8 cellular contexts compared by ENCODE assay signal in genomic region chr3:159828542-159828943, GRCh38. TPM values are rescaled to one million over a fixed set of nuclear protein-coding genes. Genes with fewer than 3 reads are reported as not detected.
DNase-seq lines count a peak whose midpoint lies in the region; ATAC-seq, FAIRE-seq and TF ChIP-seq lines count a peak whose summit lies in the region.

No MANE protein-coding gene starts in this region.

- H4K20me1 ChIP-seq in mammary epithelial cell (ENCODE audit: insufficient read depth, low read length), result no peaks in the 10 kb centered on the region

- TF ChIP-seq POLR2A in GM12892 (IDR thresholded peaks at IDR 0.05; ENCODE audit: low read depth, low read length), result no peak

- in situ Hi-C loops in mammary epithelial cell (cut with MboI; ENCODE audit: low sequenced_read_pairs in 2 of 2), result loop anchor here (5.0 to 10.0 kb wide), 3 partner anchors 56 to 179 kb away; no protein-coding TSS in a partner anchor

- no peak overlapping the region for H2AFZ ChIP-seq in mammary epithelial cell (ENCODE audit: low read depth, low read length)

- DNase-seq in GM06990 (ENCODE audit: extremely low read depth, insufficient read length), result no peak
- peak; percentile 32 to 78 for DNase-seq in NCI-H524 (lab: John Stamatoyannopoulos, UW)
- DNase-seq in mammary epithelial cell, result peak; percentile 47
- DNase-seq in lung microvascular endothelial cell (ENCODE audit: low read depth in 2 of 2), result peak; percentile 77 to 81
- no peak for DNase-seq in Ammon's horn (ENCODE audit: low spot score)
- no peak for DNase-seq in HuH-7.5 (ENCODE audit: low spot score)
- no peak for DNase-seq in GM12892 (ENCODE audit: insufficient read length)

- BruUV-seq in mammary epithelial cell (replicated peaks; lab: Mats Ljungman, UMichigan), result no TSS peak

- H3K27ac ChIP-seq in mammary epithelial cell (ENCODE audit: insufficient read depth, low read depth, low read length), result peak overlapping the region; percentile 27

- CTCF ChIA-PET in mammary epithelial cell (lab: Charles Lee; ENCODE audit: low non-redundant PET), result interaction anchor here (0.5 to 1.1 kb wide), 11 partner anchors 25 to 370 kb away, joined by 3 to 8 read pairs (median 5); no protein-coding TSS in a partner anchor

- H3K36me3 ChIP-seq in GM06990 (ENCODE audit: control insufficient read depth, insufficient read depth, low read length), result no peaks in the 10 kb centered on the region
- no peaks in the 10 kb centered on the region for H3K36me3 ChIP-seq in mammary epithelial cell (ENCODE audit: insufficient read depth, low read length)

- 22% methylated on average over 5 of the region's 5 CpGs for whole genome bisulfite sequencing in mammary epithelial cell (ENCODE audit: low coverage, missing lambda C conversion rate)

- TF ChIP-seq CTCF in GM06990 (IDR thresholded peaks at IDR 0.05; ENCODE audit: insufficient read depth, low read length, poor library complexity, severe bottlenecking) (peak; percentile 48), mammary epithelial cell (conservative IDR thresholded peaks at IDR 0.05 in 1 of 2, IDR thresholded peaks at IDR 0.05 in 1 of 2; ENCODE audit: extremely low read depth in 1 of 2, insufficient read depth in 1 of 2, low read depth in 1 of 2, low read length in 2 of 2) (peak; percentile 46 to 51)

- peaks cover 55% of the 10 kb centered on the region for H3K4me1 ChIP-seq in mammary epithelial cell (ENCODE audit: insufficient read depth, low read length)

- intact Hi-C loops in mammary epithelial cell (cut with micrococcal nuclease), result loop anchor here (1.0 to 2.0 kb wide), 3 partner anchors 100 to 212 kb away; no protein-coding TSS in a partner anchor

- H3K4me3 ChIP-seq in GM06990 (replicated peaks; ENCODE audit: low read depth, low read length) (no peak overlapping the region), mammary epithelial cell (replicated peaks in 1 of 3; ENCODE audit: insufficient read depth in 1 of 3, low read depth in 2 of 3, low read length in 3 of 3) (no peak overlapping the region)

- H3K27me3 ChIP-seq in GM06990 (replicated peaks; ENCODE audit: control insufficient read depth, insufficient read depth, low read length) (no peaks in the 10 kb centered on the region), mammary epithelial cell (ENCODE audit: insufficient read depth, low read length) (no peaks in the 10 kb centered on the region)

- no peak overlapping the region for H3K9ac ChIP-seq in mammary epithelial cell (ENCODE audit: insufficient read depth, low read length)

- dilution Hi-C loops in mammary epithelial cell (cut with HindIII; ENCODE audit: low sequenced_read_pairs), result loop anchor here (10.0 kb wide), 1 partner anchor 46 kb away; no protein-coding TSS in a partner anchor

- H3K79me2 ChIP-seq in mammary epithelial cell (ENCODE audit: insufficient read depth, low read length), result peaks cover 65% of the 10 kb centered on the region

- FAIRE-seq in GM12892 (lab: Jason Lieb, UNC), result no peak

- H3K9me3 ChIP-seq in mammary epithelial cell (replicated peaks; ENCODE audit: insufficient read depth, low read length), result no peaks in the 10 kb centered on the region

- H3K4me2 ChIP-seq in mammary epithelial cell (ENCODE audit: insufficient read depth, low read depth, low read length), result peak overlapping the region; percentile 65

- ATAC-seq in HG03095 (IDR thresholded peaks at IDR 0.05; ENCODE audit: unreplicated experiment), result peak; percentile 39

RNA-seq across cellular contexts. Expression of gene SCHIP1, which starts 11.1 kb away (rescaled TPM):
- total RNA-seq in mammary epithelial cell, result 1 to 10 TPM; 5.4 to 8.5 TPM
- polyA plus RNA-seq in mammary epithelial cell, result 5.7 TPM
- 1.2 TPM for polyA minus RNA-seq in mammary epithelial cell
- total RNA-seq in lung microvascular endothelial cell, result 2.4 and 3.1 TPM in 2 replicates
- 0.42 TPM for polyA plus RNA-seq in GM12892 (2012; ENCODE audit: missing spikeins)

Comparison
In these comparisons a context has a peak if more than half of its experiments do, and no peak if none do; other contexts are left out.
1. DNase-seq: peak in NCI-H524 (2 of 2), mammary epithelial cell (single experiment) and lung microvascular endothelial cell (2 of 2); none in GM06990 (single experiment), Ammon's horn (single experiment), HuH-7.5 (single experiment) and GM12892 (single experiment).